In genomic region chrX:19129694-19130093, GRCh38 we compare ENCODE assay signal across 28 cellular contexts. TPM values are rescaled to one million over a fixed set of nuclear protein-coding genes. Genes with fewer than 3 reads are reported as not detected.
"Had no signal": no experiment of that assay in that cellular context is flagged by ENCODE, and none has a peak within 500 bp of the region (broad histone marks: within the 10 kb centered on the region; RNA-seq: fewer than 3 reads in every experiment).

No MANE protein-coding gene starts in this region.

- H3K27me3 ChIP-seq: right lobe of liver, sigmoid colon, tibial artery, transverse colon, upper lobe of right lung, uterus had no signal

- DNase-seq: naive B cell; naive thymus-derived CD8-positive, alpha-beta T cell; nephron progenitor cell; nucleus accumbens; pancreas; right cardiac atrium; right lobe of liver; sigmoid colon; small intestine; stimulated activated CD4-positive, alpha-beta T cell treated with anti-CD3 and anti-CD28 coated beads, Interleukin-15, amount 100 ng/mL, for 24 hours; stimulated activated CD4-positive, alpha-beta T cell treated with anti-CD3 and anti-CD28 coated beads, Interleukin-2, amount 100 ng/mL, for 24 hours; stimulated activated CD4-positive, alpha-beta T cell treated with anti-CD3 and anti-CD28 coated beads, Interleukin-2, amount 100 ng/mL, for 48 hours; stimulated activated CD4-positive, alpha-beta T cell treated with anti-CD3 and anti-CD28 coated beads, Interleukin-4, amount 100 ng/mL, for 24 hours; stimulated activated naive B cell treated with anti-CD40 and anti-IgM and Interleukin-4, amounts not matched to agents 10 μg/mL and 1 μg/mL and 100 μg/mL, for 72 hours; stimulated activated naive CD8-positive, alpha-beta T cell treated with anti-CD3 and anti-CD28 coated beads, Interleukin-15, Interleukin-2, amounts not matched to agents 100 U/mL and 50 U/mL, for 24 hours; stomach; tibial artery; transverse colon; upper lobe of right lung; uterus had no signal

- H3K4me3 ChIP-seq: pancreas, prostate gland, right lobe of liver, sigmoid colon, stomach, tibial artery, transverse colon, upper lobe of right lung, uterus had no signal

- H3K9me3 Mint-ChIP-seq: natural killer cell treated with Interleukin-12 subunit alpha and Interleukin-12 subunit beta and Interleukin-15 and Interleukin-18, amount 100 ng/mL, for 72 hours; stimulated activated effector memory CD8-positive, alpha-beta T cell treated with anti-CD3 and anti-CD28 coated beads, Interleukin-12 subunit alpha, Interleukin-12 subunit beta, amount 100 ng/mL, for 72 hours; stimulated activated naive B cell treated with anti-CD40 and anti-IgM and Interleukin-4, amounts not matched to agents 10 μg/mL and 1 μg/mL and 100 μg/mL, for 72 hours had no signal

- H3K36me3 Mint-ChIP-seq: naive B cell; naive thymus-derived CD8-positive, alpha-beta T cell; natural killer cell treated with Interleukin-12 subunit alpha and Interleukin-12 subunit beta and Interleukin-15 and Interleukin-18, amount 100 ng/mL, for 72 hours; stimulated activated effector memory CD8-positive, alpha-beta T cell treated with anti-CD3 and anti-CD28 coated beads, Interleukin-12 subunit alpha, Interleukin-12 subunit beta, amount 100 ng/mL, for 72 hours; stimulated activated naive B cell treated with anti-CD40 and anti-IgM and Interleukin-4, amounts not matched to agents 10 μg/mL and 1 μg/mL and 100 μg/mL, for 72 hours; type B pancreatic cell had no signal

- H3K4me3 Mint-ChIP-seq: naive thymus-derived CD8-positive, alpha-beta T cell; natural killer cell treated with Interleukin-12 subunit alpha and Interleukin-12 subunit beta and Interleukin-15 and Interleukin-18, amount 100 ng/mL, for 72 hours; nephron progenitor cell; neural crest cell; stimulated activated effector memory CD8-positive, alpha-beta T cell treated with anti-CD3 and anti-CD28 coated beads, Interleukin-12 subunit alpha, Interleukin-12 subunit beta, amount 100 ng/mL, for 72 hours; stimulated activated naive B cell treated with anti-CD40 and anti-IgM and Interleukin-4, amounts not matched to agents 10 μg/mL and 1 μg/mL and 100 μg/mL, for 72 hours; type B pancreatic cell had no signal

- H3K4me1 Mint-ChIP-seq: naive B cell; nephron progenitor cell; neural crest cell; stimulated activated effector memory CD8-positive, alpha-beta T cell treated with anti-CD3 and anti-CD28 coated beads, Interleukin-12 subunit alpha, Interleukin-12 subunit beta, amount 100 ng/mL, for 72 hours; stimulated activated naive B cell treated with anti-CD40 and anti-IgM and Interleukin-4, amounts not matched to agents 10 μg/mL and 1 μg/mL and 100 μg/mL, for 72 hours had no signal

- H3K36me3 ChIP-seq: neutrophil, pancreas, prostate gland, right lobe of liver, sigmoid colon, stomach, tibial artery, transverse colon, upper lobe of right lung, uterus had no signal

- H3K27ac Mint-ChIP-seq: naive B cell; naive thymus-derived CD8-positive, alpha-beta T cell; natural killer cell treated with Interleukin-12 subunit alpha and Interleukin-12 subunit beta and Interleukin-15 and Interleukin-18, amount 100 ng/mL, for 72 hours; nephron progenitor cell; stimulated activated effector memory CD8-positive, alpha-beta T cell treated with anti-CD3 and anti-CD28 coated beads, Interleukin-12 subunit alpha, Interleukin-12 subunit beta, amount 100 ng/mL, for 72 hours; stimulated activated naive B cell treated with anti-CD40 and anti-IgM and Interleukin-4, amounts not matched to agents 10 μg/mL and 1 μg/mL and 100 μg/mL, for 72 hours; type B pancreatic cell had no signal

- H3K27ac ChIP-seq: neutrophil, pancreas, prostate gland, right lobe of liver, sigmoid colon, stomach, tibial artery, transverse colon, upper lobe of right lung, uterus had no signal

- ATAC-seq: naive thymus-derived CD8-positive, alpha-beta T cell; natural killer cell treated with Interleukin-12 subunit alpha and Interleukin-12 subunit beta and Interleukin-15 and Interleukin-18, amount 100 ng/mL, for 72 hours; pancreas; right cardiac atrium; right lobe of liver; stimulated activated effector memory CD8-positive, alpha-beta T cell treated with anti-CD3 and anti-CD28 coated beads, Interleukin-12 subunit alpha, Interleukin-12 subunit beta, amount 100 ng/mL, for 72 hours; stimulated activated naive B cell treated with anti-CD40 and anti-IgM and Interleukin-4, amounts not matched to agents 10 μg/mL and 1 μg/mL and 100 μg/mL, for 72 hours; stimulated activated naive CD8-positive, alpha-beta T cell treated with anti-CD3 and anti-CD28 coated beads, Interleukin-15, Interleukin-2, amounts not matched to agents 100 U/mL and 50 U/mL, for 24 hours; upper lobe of right lung had no signal

- H3K9me3 ChIP-seq: neutrophil, pancreas, prostate gland, right lobe of liver, sigmoid colon, stomach, tibial artery, transverse colon, upper lobe of right lung, uterus had no signal

- FAIRE-seq: pancreas, small intestine had no signal

- H3K4me1 ChIP-seq: pancreas, prostate gland, sigmoid colon, stomach, tibial artery, transverse colon, upper lobe of right lung, uterus had no signal

RNA-seq across cellular contexts. Expression of gene ADGRG2, which starts 7.4 kb away (rescaled TPM):
- total RNA-seq: naive thymus-derived CD8-positive, alpha-beta T cell; osteocyte; pulmonary artery endothelial cell had no signal
- polyA plus RNA-seq: naive thymus-derived CD8-positive, alpha-beta T cell had no signal
